Comparison of ENCODE assay signal across 8 cellular contexts in the genomic region with DNA sequence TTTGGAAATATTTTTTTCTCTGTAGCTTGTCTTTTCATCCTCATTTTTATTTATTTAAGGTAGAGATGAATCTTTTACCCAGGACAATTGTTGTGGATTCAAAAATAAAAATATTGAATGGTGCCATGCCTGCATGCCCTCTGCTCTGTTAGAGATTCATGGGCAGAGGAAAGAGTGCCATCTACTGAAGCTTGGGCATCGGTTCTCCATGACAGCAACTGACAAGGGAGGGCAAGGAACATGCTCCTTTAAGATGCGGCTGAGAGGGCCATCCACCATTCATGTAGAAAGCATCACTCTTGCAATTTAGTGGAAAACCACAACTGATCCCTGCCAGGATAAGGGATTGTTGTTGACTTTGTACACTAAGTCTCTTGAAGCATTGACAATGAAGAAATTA.
A peak's percentile ranks its signal among the peaks of the same experiment; 100 is the strongest.
DNase-seq lines count a peak whose midpoint lies in the region; ATAC-seq, FAIRE-seq and TF ChIP-seq lines count a peak whose summit lies in the region.

No MANE protein-coding gene starts in this region.

- H3K27ac ChIP-seq in HepG2 (ENCODE audit: extremely low read length, insufficient read depth, low read length) = no peak overlapping the region
- H3K27ac ChIP-seq in CD8-positive, alpha-beta T cell (ENCODE audit: low read depth, low read length) = no peak overlapping the region

- 57% methylated on average over 2 of the region's 2 CpGs for WGBS in HepG2 (ENCODE audit: low lambda C conversion rate)

- TF ChIP-seq RAD21 in HepG2 (CRISPR knock-in tag; IDR thresholded peaks at IDR 0.05) = no peak

- POLR2A ChIA-PET in HepG2 (lab: Yijun Ruan, JAX) = no interaction called here
- POLR2A ChIA-PET in CD8-positive, alpha-beta T cell (lab: Charles Lee) = interaction anchor here (0.7 kb wide), 1 partner anchor 60 kb away, joined by 3 read pairs; no protein-coding TSS in a partner anchor

- ATAC-seq in HepG2 = no peak
- ATAC-seq in CD8-positive, alpha-beta T cell = no peak

- no peaks in the 10 kb centered on the region for H3K27me3 ChIP-seq in HepG2 (ENCODE audit: control insufficient read depth in 1 of 2, insufficient read depth in 2 of 2, low read length in 2 of 2)
- H3K27me3 ChIP-seq in CD8-positive, alpha-beta T cell (ENCODE audit: insufficient read depth, low read length) = no peaks in the 10 kb centered on the region

- BruUV-seq in HepG2 (replicated peaks; lab: Mats Ljungman, UMichigan) = no TSS peak

- no peaks in the 10 kb centered on the region for H4K20me1 ChIP-seq in HepG2 (ENCODE audit: insufficient read depth, low read length)

- intact Hi-C loops in HepG2 (cut with micrococcal nuclease; ENCODE audit: unreplicated experiment) = no loop called here
- intact Hi-C loops in CD8-positive, alpha-beta T cell (cut with DNase I, micrococcal nuclease) = no loop called here

- no peaks in the 10 kb centered on the region for H3K4me1 ChIP-seq in HepG2 (ENCODE audit: insufficient read depth, low read length)
- H3K4me1 ChIP-seq in CD8-positive, alpha-beta T cell (ENCODE audit: insufficient read depth, low read length) = no peaks in the 10 kb centered on the region

- no peak overlapping the region for H2AFZ ChIP-seq in HepG2 (ENCODE audit: low read length)

- H3K27ac Mint-ChIP-seq in CD8-positive, alpha-beta T cell = no peak overlapping the region

- no peaks in the 10 kb centered on the region for H3K9me3 Mint-ChIP-seq in CD8-positive, alpha-beta T cell

- no peak for FAIRE-seq in HepG2 (lab: Jason Lieb, UNC)

- H3K36me3 Mint-ChIP-seq in CD8-positive, alpha-beta T cell = no peaks in the 10 kb centered on the region

- H3K9me3 ChIP-seq in HepG2 (ENCODE audit: low read length) = peaks cover 10% of the 10 kb centered on the region
- H3K9me3 ChIP-seq in CD8-positive, alpha-beta T cell (ENCODE audit: low read length) = no peaks in the 10 kb centered on the region

- no peaks in the 10 kb centered on the region for H3K27me3 Mint-ChIP-seq in CD8-positive, alpha-beta T cell (ENCODE audit: low read depth)

- TF ChIP-seq EP300 in HepG2 (IDR thresholded peaks at IDR 0.05; ENCODE audit: low read depth in 2 of 2, low read length in 2 of 2) = no peak
- TF ChIP-seq EP300 in HepG2 (CRISPR knock-in tag; IDR thresholded peaks at IDR 0.05; ENCODE audit: borderline replicate concordance) = no peak

- no peak overlapping the region for H3K4me3 Mint-ChIP-seq in CD8-positive, alpha-beta T cell

- H3K4me1 Mint-ChIP-seq in CD8-positive, alpha-beta T cell (ENCODE audit: low read depth) = no peaks in the 10 kb centered on the region

- TF ChIP-seq POLR2A in HepG2 (IDR thresholded peaks at IDR 0.05; ENCODE audit: insufficient read depth in 1 of 2, low read depth in 2 of 2, low read length in 2 of 2) = no peak

- CTCF ChIA-PET in HepG2 (lab: Yijun Ruan, JAX; ENCODE audit: low intra/inter-chr PET ratio, low total read pairs) = no interaction called here
- CTCF ChIA-PET in CD8-positive, alpha-beta T cell (lab: Charles Lee) = no interaction called here

- DNase-seq in COR-L47 (lab: John Stamatoyannopoulos, UW) (peak; percentile 31), HK-2 (ENCODE audit: unreplicated experiment) (peak; percentile 7), T47D (ENCODE audit: low read depth in 1 of 2, low spot score in 1 of 2) (peak; percentile 9 to 72), HepG2 (ENCODE audit: low spot score) (no peak), islet precursor cell (no peak), HuH-7 (ENCODE audit: low spot score) (no peak)
- no peak for DNase-seq in stimulated activated CD4-positive, alpha-beta T cell treated with anti-CD3 and anti-CD28 coated beads, Interleukin-4, amount 100 ng/mL, for 24 hours
- no peak for DNase-seq in CD8-positive, alpha-beta T cell

- no peaks in the 10 kb centered on the region for H3K79me2 ChIP-seq in HepG2 (ENCODE audit: insufficient read depth, low read length)

- in situ Hi-C loops in T47D (cut with HindIII; ENCODE audit: low pct_unique_long_range_greater_than_20kb, low sequenced_read_pairs) (no loop called here), HepG2 (cut with HindIII; ENCODE audit: extremely low pct_ligation_motif_present, low pct_unique_long_range_greater_than_20kb) (no loop called here)

- 0 out of 2 replicates have a peak, but pooled peaks have one; percentile 17 for TF ChIP-seq CTCF in HepG2 (CRISPR knock-in tag; IDR thresholded peaks at IDR 0.05)
- no peak for TF ChIP-seq CTCF in CD8-positive, alpha-beta T cell (IDR thresholded peaks at IDR 0.05)

- H3K9ac ChIP-seq in HepG2 (ENCODE audit: insufficient read depth, low read depth, low read length) = no peak overlapping the region

- no peaks in the 10 kb centered on the region for H3K36me3 ChIP-seq in HepG2 (replicated peaks in 1 of 2; ENCODE audit: control insufficient read depth in 1 of 2, insufficient read depth in 2 of 2, low read length in 2 of 2)
- H3K36me3 ChIP-seq in CD8-positive, alpha-beta T cell (ENCODE audit: insufficient read depth, low read length) = no peaks in the 10 kb centered on the region

- no peak overlapping the region for H3K4me2 ChIP-seq in HepG2 (ENCODE audit: low read depth, low read length)

- no peak overlapping the region for H3K4me3 ChIP-seq in HepG2 (replicated peaks in 1 of 3; ENCODE audit: insufficient read depth in 1 of 3, low read depth in 2 of 3, low read length in 3 of 3)
- H3K4me3 ChIP-seq in CD8-positive, alpha-beta T cell (ENCODE audit: low read depth, low read length) = no peak overlapping the region

TF ChIP-seq in HepG2, 621 proteins besides CTCF, POLR2A, EP300 and RAD21:
- no peak for TF ChIP-seq ZNF841 (CRISPR knock-in tag; IDR thresholded peaks at IDR 0.05; ENCODE audit: borderline replicate concordance)
- peak; percentile 41; the same call in 1 of the 2 replicates for TF ChIP-seq STAG1 (CRISPR knock-in tag; IDR thresholded peaks at IDR 0.05)
TF ChIP-seq in HepG2: peak in this region for 1.

Comparison
In these comparisons a context has a peak if more than half of its experiments do, and no peak if none do; other contexts are left out.
1. DNase-seq: peak in COR-L47 (single experiment), HK-2 (single experiment) and T47D (2 of 2); none in HepG2 (single experiment), stimulated activated CD4-positive, alpha-beta T cell treated with anti-CD3 and anti-CD28 coated beads, Interleukin-4, amount 100 ng/mL, for 24 hours (single experiment), islet precursor cell (single experiment), HuH-7 (single experiment) and CD8-positive, alpha-beta T cell (0 of 7).